In the genomic region with DNA sequence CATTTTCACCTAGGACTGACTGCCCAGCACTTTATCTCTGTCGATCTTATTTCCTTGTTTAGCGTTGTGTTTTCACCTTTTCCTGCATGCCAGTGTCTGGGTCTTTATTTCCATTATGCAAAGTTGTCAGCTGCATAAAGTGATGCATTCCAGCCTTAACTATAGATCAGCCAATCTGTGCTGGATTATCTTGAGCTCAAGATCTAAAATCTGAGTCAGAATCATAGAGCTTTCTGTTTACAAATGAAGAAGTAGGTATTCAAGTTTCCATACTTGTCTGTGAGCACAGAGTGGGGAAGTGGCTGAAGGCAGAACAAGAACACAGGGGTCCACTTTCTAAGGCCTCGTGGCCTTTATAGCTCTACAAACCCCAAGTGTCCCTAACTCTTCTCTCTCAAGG, we compare ENCODE assay signal across 13 cellular contexts.
DNase-seq lines count a peak whose midpoint lies in the region; ATAC-seq and TF ChIP-seq lines count a peak whose summit lies in the region.
"Had no signal": no experiment of that assay in that cellular context is flagged by ENCODE, and none has a peak within 500 bp of the region (broad histone marks: within the 10 kb centered on the region; RNA-seq: fewer than 3 reads in every experiment).

No MANE protein-coding gene starts in this region.

- intact Hi-C loops in dendritic cell treated with granulocyte-macrophage colony-stimulating factor and Interleukin-4, amounts not matched to agents 40 ng/mL and 50 ng/mL, for 4 days (cut with micrococcal nuclease), result loop anchor here (5.0 kb wide), 1 partner anchor 45 kb away; no protein-coding TSS in a partner anchor

- H3K4me3 Mint-ChIP-seq in dendritic cell treated with granulocyte-macrophage colony-stimulating factor and Interleukin-4, amounts not matched to agents 40 ng/mL and 50 ng/mL, for 4 days, result peak overlapping the region; percentile 26
- H3K4me3 Mint-ChIP-seq: T-helper 1 cell treated with Interleukin-12 subunit alpha and Interleukin-12 subunit beta and Interleukin-4 antibody, amounts not matched to agents 30 μg/mL and 1 μg/mL, for 36 hours had no signal

- POLR2A ChIA-PET in HEK293T (lab: Yijun Ruan, JAX), result no interaction called here

- H3K27ac Mint-ChIP-seq in dendritic cell treated with granulocyte-macrophage colony-stimulating factor and Interleukin-4, amounts not matched to agents 40 ng/mL and 50 ng/mL, for 4 days, result peak overlapping the region; percentile 71
- H3K27ac Mint-ChIP-seq: T-helper 1 cell treated with Interleukin-12 subunit alpha and Interleukin-12 subunit beta and Interleukin-4 antibody, amounts not matched to agents 30 μg/mL and 1 μg/mL, for 36 hours had no signal

- no peak overlapping the region for H3K4me3 ChIP-seq in coronary artery
- H3K4me3 ChIP-seq: esophagus squamous epithelium, testis had no signal

- CTCF ChIA-PET in HEK293T (lab: Yijun Ruan, JAX), result no interaction called here

- H3K27me3 Mint-ChIP-seq in dendritic cell treated with granulocyte-macrophage colony-stimulating factor and Interleukin-4, amounts not matched to agents 40 ng/mL and 50 ng/mL, for 4 days, result no peaks in the 10 kb centered on the region

- DNase-seq in GM10266 (ENCODE audit: extremely low spot score) (peak; percentile 23), NCI-H1048 (lab: John Stamatoyannopoulos, UW) (no peak), coronary artery (ENCODE audit: low spot score) (no peak), NCI-H748 (lab: John Stamatoyannopoulos, UW; ENCODE audit: unreplicated experiment) (no peak), HEK293T (ENCODE audit: extremely low spot score) (no peak)
- DNase-seq: activated naive CD4-positive, alpha-beta T cell treated with Interleukin-2 at 50 U/mL for 16 hours; esophagus squamous epithelium; NCI-H1436 treated with DMSO at 0.1 percent for 48 hours; testis had no signal

- peaks cover 79% of the 10 kb centered on the region for H3K4me1 Mint-ChIP-seq in dendritic cell treated with granulocyte-macrophage colony-stimulating factor and Interleukin-4, amounts not matched to agents 40 ng/mL and 50 ng/mL, for 4 days (ENCODE audit: low read depth)

- no peaks in the 10 kb centered on the region for H3K36me3 Mint-ChIP-seq in dendritic cell treated with granulocyte-macrophage colony-stimulating factor and Interleukin-4, amounts not matched to agents 40 ng/mL and 50 ng/mL, for 4 days (ENCODE audit: low read depth)

- ATAC-seq in GM19395 (IDR thresholded peaks at IDR 0.05; ENCODE audit: unreplicated experiment), result peak; percentile 83
- ATAC-seq in HG03354 (IDR thresholded peaks at IDR 0.05; ENCODE audit: poor library complexity, severe bottlenecking, unreplicated experiment), result peak; percentile 86

- no peak overlapping the region for H3K27ac ChIP-seq in coronary artery
- H3K27ac ChIP-seq: esophagus squamous epithelium, testis had no signal

- no peak for TF ChIP-seq CTCF in GM10266 (IDR thresholded peaks at IDR 0.05; ENCODE audit: control insufficient read depth, insufficient read depth, low read depth, missing control alignments)
- TF ChIP-seq CTCF in coronary artery (IDR thresholded peaks at IDR 0.05), result no peak

- H3K9me3 Mint-ChIP-seq in dendritic cell treated with granulocyte-macrophage colony-stimulating factor and Interleukin-4, amounts not matched to agents 40 ng/mL and 50 ng/mL, for 4 days, result no peaks in the 10 kb centered on the region

TF ChIP-seq in HEK293T, 16 proteins besides CTCF, POLR2A, EP300 and RAD21:
- TF ChIP-seq L3MBTL2 (conservative IDR thresholded peaks at IDR 0.05) (no peak), BHLHE40 (IDR thresholded peaks at IDR 0.05; ENCODE audit: borderline replicate concordance) (no peak), FOXA1 (IDR thresholded peaks at IDR 0.05) (no peak), TARDBP (IDR thresholded peaks at IDR 0.05) (no peak), CTBP1 (IDR thresholded peaks at IDR 0.05; ENCODE audit: borderline replicate concordance) (no peak), FOXM1 (IDR thresholded peaks at IDR 0.05; ENCODE audit: borderline replicate concordance) (no peak), ELF4 (IDR thresholded peaks at IDR 0.05) (no peak)
- TF ChIP-seq, protein P1, sequence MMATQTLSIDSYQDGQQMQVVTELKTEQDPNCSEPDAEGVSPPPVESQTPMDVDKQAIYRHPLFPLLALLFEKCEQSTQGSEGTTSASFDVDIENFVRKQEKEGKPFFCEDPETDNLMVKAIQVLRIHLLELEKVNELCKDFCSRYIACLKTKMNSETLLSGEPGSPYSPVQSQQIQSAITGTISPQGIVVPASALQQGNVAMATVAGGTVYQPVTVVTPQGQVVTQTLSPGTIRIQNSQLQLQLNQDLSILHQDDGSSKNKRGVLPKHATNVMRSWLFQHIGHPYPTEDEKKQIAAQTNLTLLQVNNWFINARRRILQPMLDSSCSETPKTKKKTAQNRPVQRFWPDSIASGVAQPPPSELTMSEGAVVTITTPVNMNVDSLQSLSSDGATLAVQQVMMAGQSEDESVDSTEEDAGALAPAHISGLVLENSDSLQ (IDR thresholded peaks at IDR 0.05), result no peak
